Comparison of ENCODE assay signal across 8 cellular contexts in genomic region chr20:53753880-53754459, GRCh38.
A peak's percentile ranks its signal among the peaks of the same experiment; 100 is the strongest.
DNase-seq lines count a peak whose midpoint lies in the region; ATAC-seq and TF ChIP-seq lines count a peak whose summit lies in the region.

No MANE protein-coding gene starts in this region.

- no TSS peak for BruUV-seq in PC-3 (replicated peaks; lab: Mats Ljungman, UMichigan)

- no peaks in the 10 kb centered on the region for H3K9me3 Mint-ChIP-seq in T-helper 2 cell treated with Interferon-gamma antibody and Interleukin-4, amounts not matched to agents 5 μg/mL and 100 μg/mL, for 36 hours
- H3K9me3 Mint-ChIP-seq in endothelial cell (ENCODE audit: unreplicated experiment) = no peaks in the 10 kb centered on the region

- TF ChIP-seq CTCF in PC-3 (conservative IDR thresholded peaks at IDR 0.05; ENCODE audit: low read depth, low read length) (no peak), spleen (IDR thresholded peaks at IDR 0.05 in 8 of 11, conservative IDR thresholded peaks at IDR 0.05 in 3 of 11) (no peak), endothelial cell (IDR thresholded peaks at IDR 0.05; ENCODE audit: unreplicated experiment) (no peak)

- H3K4me1 Mint-ChIP-seq in T-helper 2 cell treated with Interferon-gamma antibody and Interleukin-4, amounts not matched to agents 5 μg/mL and 100 μg/mL, for 36 hours (ENCODE audit: low read depth) = peaks cover 64% of the 10 kb centered on the region
- H3K4me1 Mint-ChIP-seq in endothelial cell (ENCODE audit: unreplicated experiment) = peaks cover 32% of the 10 kb centered on the region

- peaks cover 2% of the 10 kb centered on the region for H3K36me3 Mint-ChIP-seq in T-helper 2 cell treated with Interferon-gamma antibody and Interleukin-4, amounts not matched to agents 5 μg/mL and 100 μg/mL, for 36 hours (ENCODE audit: low read depth)
- H3K36me3 Mint-ChIP-seq in endothelial cell (ENCODE audit: low read depth, unreplicated experiment) = no peaks in the 10 kb centered on the region

- intact Hi-C loops in PC-3 (cut with micrococcal nuclease) (loop anchor here (1.0 to 2.0 kb wide), 4 partner anchors 20 to 175 kb away; no protein-coding TSS in a partner anchor), spleen (cut with DNase I; ENCODE audit: low total_unique reads) (no loop called here)

- CTCF ChIA-PET in PC-3 (lab: Charles Lee) = interaction anchor here (0.5 kb wide), 1 partner anchor 173 kb away, joined by 3 read pairs; no protein-coding TSS in a partner anchor

- peak overlapping the region; percentile 84 for H3K4me2 ChIP-seq in PC-3 (ENCODE audit: low read length)

- no peaks in the 10 kb centered on the region for H4K20me1 ChIP-seq in PC-3 (ENCODE audit: low read length)

- H3K9me3 ChIP-seq in PC-3 (ENCODE audit: low read length) (no peaks in the 10 kb centered on the region), spleen (no peaks in the 10 kb centered on the region), SJCRH30 (replicated peaks) (no peaks in the 10 kb centered on the region)
- H3K9me3 ChIP-seq in effector memory CD4-positive, alpha-beta T cell (ENCODE audit: control insufficient read depth, low read length) = no peaks in the 10 kb centered on the region

- H3K27me3 ChIP-seq in PC-3 (ENCODE audit: low read length) (no peaks in the 10 kb centered on the region), spleen (replicated peaks in 1 of 7) (no peaks in the 10 kb centered on the region), H7 (ENCODE audit: control insufficient read depth, insufficient read depth, low read length) (no peaks in the 10 kb centered on the region), SJCRH30 (no peaks in the 10 kb centered on the region)
- H3K27me3 ChIP-seq in effector memory CD4-positive, alpha-beta T cell (replicated peaks; ENCODE audit: control insufficient read depth, insufficient read depth, low read length, poor library complexity, severe bottlenecking) = no peaks in the 10 kb centered on the region

- no peaks in the 10 kb centered on the region for H3K79me2 ChIP-seq in PC-3 (ENCODE audit: low read length)

- no peaks in the 10 kb centered on the region for H3K27me3 Mint-ChIP-seq in T-helper 2 cell treated with Interferon-gamma antibody and Interleukin-4, amounts not matched to agents 5 μg/mL and 100 μg/mL, for 36 hours (ENCODE audit: low read depth)
- H3K27me3 Mint-ChIP-seq in endothelial cell (ENCODE audit: unreplicated experiment) = no peaks in the 10 kb centered on the region

- peak overlapping the region; percentile 91 for H3K27ac Mint-ChIP-seq in T-helper 2 cell treated with Interferon-gamma antibody and Interleukin-4, amounts not matched to agents 5 μg/mL and 100 μg/mL, for 36 hours
- no peak overlapping the region for H3K27ac Mint-ChIP-seq in endothelial cell (ENCODE audit: unreplicated experiment)

- DNase-seq in T-helper 2 cell treated with Interferon-gamma antibody and Interleukin-4, amounts not matched to agents 5 μg/mL and 100 μg/mL, for 36 hours (ENCODE audit: low spot score) = no peak
- DNase-seq in T-helper 2 cell (no peak), PC-3 (no peak), spleen (no peak), endothelial cell (ENCODE audit: low spot score) (no peak), H7 (no peak), SJCRH30 (no peak)
- no peak for DNase-seq in effector memory CD4-positive, alpha-beta T cell

- H3K4me1 ChIP-seq in PC-3 (ENCODE audit: insufficient read depth, low read length) (peaks cover 54% of the 10 kb centered on the region), spleen (peaks cover 28 to 71% (median 48%) of the 10 kb centered on the region in 6 donors), SJCRH30 (peaks cover 24% of the 10 kb centered on the region)
- H3K4me1 ChIP-seq in effector memory CD4-positive, alpha-beta T cell (ENCODE audit: control insufficient read depth, insufficient read depth, low read length, poor library complexity, severe bottlenecking) = peaks cover 41% of the 10 kb centered on the region

- 47 to 92% (median 83%) methylated on average over 2 of the region's 2 CpGs for WGBS in spleen, 5 donors

- H2AFZ ChIP-seq in PC-3 (ENCODE audit: low read length) = peak overlapping the region; percentile 71; the same call in 1 of the 2 replicates

- peaks cover 22% of the 10 kb centered on the region for H3F3A ChIP-seq in PC-3 (ENCODE audit: low read length, unreplicated experiment)

- peak overlapping the region; percentile 19; the same call in 1 of the 2 replicates for H3K9ac ChIP-seq in PC-3 (ENCODE audit: low read length)

- no peaks in the 10 kb centered on the region for H3K9me2 ChIP-seq in PC-3 (replicated peaks; ENCODE audit: low read length)

- H3K36me3 ChIP-seq in PC-3 (ENCODE audit: low read depth, low read length) (no peaks in the 10 kb centered on the region), spleen (no peaks in the 10 kb centered on the region), H7 (replicated peaks; ENCODE audit: control insufficient read depth, insufficient read depth, low read length) (no peaks in the 10 kb centered on the region), SJCRH30 (no peaks in the 10 kb centered on the region)
- H3K36me3 ChIP-seq in effector memory CD4-positive, alpha-beta T cell (ENCODE audit: control insufficient read depth, insufficient read depth, low read length) = no peaks in the 10 kb centered on the region

- H3K4me3 Mint-ChIP-seq in T-helper 2 cell treated with Interferon-gamma antibody and Interleukin-4, amounts not matched to agents 5 μg/mL and 100 μg/mL, for 36 hours = peak overlapping the region; percentile 74
- no peak overlapping the region for H3K4me3 Mint-ChIP-seq in endothelial cell (ENCODE audit: unreplicated experiment)

- no peak for ATAC-seq in PC-3

- POLR2A ChIA-PET in PC-3 (lab: Charles Lee; ENCODE audit: unreplicated experiment) = interaction anchor here (0.6 to 1.5 kb wide), 11 partner anchors 15 to 174 kb away, joined by 3 to 10 read pairs (median 5); no protein-coding TSS in a partner anchor

- H3K4me3 ChIP-seq in PC-3 (ENCODE audit: low read length) (peak overlapping the region; percentile 62; the same call in 1 of the 2 replicates), spleen (no peak overlapping the region), H7 (ENCODE audit: insufficient read depth, low read depth, low read length) (no peak overlapping the region), SJCRH30 (no peak overlapping the region)
- no peak overlapping the region for H3K4me3 ChIP-seq in effector memory CD4-positive, alpha-beta T cell (ENCODE audit: insufficient read depth, low read depth, low read length, poor library complexity, severe bottlenecking)

- H3K27ac ChIP-seq in PC-3 (ENCODE audit: low read length) (peak overlapping the region; percentile 88), spleen (peak overlapping the region; percentile 13 to 82 (median 40)), SJCRH30 (no peak overlapping the region)
- peak overlapping the region; percentile 19 for H3K27ac ChIP-seq in effector memory CD4-positive, alpha-beta T cell (ENCODE audit: insufficient read depth, low read length, poor library complexity, severe bottlenecking)

- no peak for TF ChIP-seq POLR2A in spleen (IDR thresholded peaks at IDR 0.05)
